In the genomic region with DNA sequence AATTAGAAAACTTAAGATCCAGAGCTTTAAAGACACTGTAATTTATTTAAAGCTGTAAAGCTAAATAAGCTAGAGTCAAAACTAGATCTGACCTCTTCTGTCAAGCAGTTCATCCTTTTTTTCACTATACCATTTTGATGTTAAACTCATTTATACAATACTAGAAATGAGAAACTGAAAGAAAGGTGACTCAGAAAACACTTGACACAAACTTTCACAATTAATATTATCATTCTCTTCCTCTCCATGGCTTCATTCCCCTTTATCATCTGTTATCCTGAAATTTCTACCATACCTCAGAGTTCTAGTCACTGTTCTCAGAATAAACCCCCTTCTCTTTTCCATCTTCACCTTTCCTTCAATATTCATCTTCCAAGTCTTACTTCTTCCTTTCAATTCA, we compare ENCODE assay signal across 2 cellular contexts.
TF ChIP-seq lines count a peak whose summit lies in the region.

No MANE protein-coding gene starts in this region.

TF ChIP-seq in SK-N-SH, 30 proteins besides CTCF, POLR2A, EP300 and RAD21 (continued from another document):
- TF ChIP-seq, protein P1, sequence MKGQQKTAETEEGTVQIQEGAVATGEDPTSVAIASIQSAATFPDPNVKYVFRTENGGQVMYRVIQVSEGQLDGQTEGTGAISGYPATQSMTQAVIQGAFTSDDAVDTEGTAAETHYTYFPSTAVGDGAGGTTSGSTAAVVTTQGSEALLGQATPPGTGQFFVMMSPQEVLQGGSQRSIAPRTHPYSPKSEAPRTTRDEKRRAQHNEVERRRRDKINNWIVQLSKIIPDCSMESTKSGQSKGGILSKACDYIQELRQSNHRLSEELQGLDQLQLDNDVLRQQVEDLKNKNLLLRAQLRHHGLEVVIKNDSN (IDR thresholded peaks at IDR 0.05; ENCODE audit: borderline replicate concordance, low read depth) = no peak
- TF ChIP-seq SIN3A (IDR thresholded peaks at IDR 0.05; ENCODE audit: borderline replicate concordance, low read depth, low read length) (no peak), RFX5 (IDR thresholded peaks at IDR 0.05; ENCODE audit: low read length) (no peak), CHD2 (IDR thresholded peaks at IDR 0.05; ENCODE audit: low read length, partially characterized antibody) (no peak), JUND (IDR thresholded peaks at IDR 0.05) (no peak)

TF ChIP-seq in SK-N-SH treated with all-trans-retinoic acid at 6 μM for 48 hours, 23 proteins besides CTCF, POLR2A, EP300 and RAD21 (continued from another document):
- TF ChIP-seq, protein P2, sequence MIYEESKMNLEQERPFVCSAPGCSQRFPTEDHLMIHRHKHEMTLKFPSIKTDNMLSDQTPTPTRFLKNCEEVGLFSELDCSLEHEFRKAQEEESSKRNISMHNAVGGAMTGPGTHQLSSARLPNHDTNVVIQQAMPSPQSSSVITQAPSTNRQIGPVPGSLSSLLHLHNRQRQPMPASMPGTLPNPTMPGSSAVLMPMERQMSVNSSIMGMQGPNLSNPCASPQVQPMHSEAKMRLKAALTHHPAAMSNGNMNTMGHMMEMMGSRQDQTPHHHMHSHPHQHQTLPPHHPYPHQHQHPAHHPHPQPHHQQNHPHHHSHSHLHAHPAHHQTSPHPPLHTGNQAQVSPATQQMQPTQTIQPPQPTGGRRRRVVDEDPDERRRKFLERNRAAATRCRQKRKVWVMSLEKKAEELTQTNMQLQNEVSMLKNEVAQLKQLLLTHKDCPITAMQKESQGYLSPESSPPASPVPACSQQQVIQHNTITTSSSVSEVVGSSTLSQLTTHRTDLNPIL (CRISPR knock-in tag; IDR thresholded peaks at IDR 0.05; ENCODE audit: low read depth) = no peak
- TF ChIP-seq ISL1 (CRISPR knock-in tag; IDR thresholded peaks at IDR 0.05) (no peak), ZFP30 (CRISPR knock-in tag; IDR thresholded peaks at IDR 0.05) (no peak), ZC3H10 (CRISPR knock-in tag; IDR thresholded peaks at IDR 0.05) (no peak), ZFP3 (CRISPR knock-in tag; IDR thresholded peaks at IDR 0.05) (no peak), CSDC2 (CRISPR knock-in tag; IDR thresholded peaks at IDR 0.05) (no peak), ESRRG (CRISPR knock-in tag; IDR thresholded peaks at IDR 0.05) (no peak), BACH2 (CRISPR knock-in tag; IDR thresholded peaks at IDR 0.05; ENCODE audit: borderline replicate concordance) (no peak), ZNF565 (CRISPR knock-in tag; conservative IDR thresholded peaks at IDR 0.05; ENCODE audit: low read depth) (no peak), PPARA (CRISPR knock-in tag; IDR thresholded peaks at IDR 0.05; ENCODE audit: borderline replicate concordance) (no peak), ZNF8 (CRISPR knock-in tag; IDR thresholded peaks at IDR 0.05) (no peak), TCF4 (CRISPR knock-in tag; IDR thresholded peaks at IDR 0.05; ENCODE audit: borderline replicate concordance) (no peak), TOX (CRISPR knock-in tag; IDR thresholded peaks at IDR 0.05; ENCODE audit: borderline replicate concordance) (no peak), SNAI2 (CRISPR knock-in tag; IDR thresholded peaks at IDR 0.05) (no peak)
- TF ChIP-seq, protein P3, sequence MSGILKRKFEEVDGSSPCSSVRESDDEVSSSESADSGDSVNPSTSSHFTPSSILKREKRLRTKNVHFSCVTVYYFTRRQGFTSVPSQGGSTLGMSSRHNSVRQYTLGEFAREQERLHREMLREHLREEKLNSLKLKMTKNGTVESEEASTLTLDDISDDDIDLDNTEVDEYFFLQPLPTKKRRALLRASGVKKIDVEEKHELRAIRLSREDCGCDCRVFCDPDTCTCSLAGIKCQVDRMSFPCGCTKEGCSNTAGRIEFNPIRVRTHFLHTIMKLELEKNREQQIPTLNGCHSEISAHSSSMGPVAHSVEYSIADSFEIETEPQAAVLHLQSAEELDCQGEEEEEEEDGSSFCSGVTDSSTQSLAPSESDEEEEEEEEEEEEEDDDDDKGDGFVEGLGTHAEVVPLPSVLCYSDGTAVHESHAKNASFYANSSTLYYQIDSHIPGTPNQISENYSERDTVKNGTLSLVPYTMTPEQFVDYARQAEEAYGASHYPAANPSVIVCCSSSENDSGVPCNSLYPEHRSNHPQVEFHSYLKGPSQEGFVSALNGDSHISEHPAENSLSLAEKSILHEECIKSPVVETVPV (CRISPR knock-in tag; IDR thresholded peaks at IDR 0.05) = no peak
- TF ChIP-seq, protein P4, sequence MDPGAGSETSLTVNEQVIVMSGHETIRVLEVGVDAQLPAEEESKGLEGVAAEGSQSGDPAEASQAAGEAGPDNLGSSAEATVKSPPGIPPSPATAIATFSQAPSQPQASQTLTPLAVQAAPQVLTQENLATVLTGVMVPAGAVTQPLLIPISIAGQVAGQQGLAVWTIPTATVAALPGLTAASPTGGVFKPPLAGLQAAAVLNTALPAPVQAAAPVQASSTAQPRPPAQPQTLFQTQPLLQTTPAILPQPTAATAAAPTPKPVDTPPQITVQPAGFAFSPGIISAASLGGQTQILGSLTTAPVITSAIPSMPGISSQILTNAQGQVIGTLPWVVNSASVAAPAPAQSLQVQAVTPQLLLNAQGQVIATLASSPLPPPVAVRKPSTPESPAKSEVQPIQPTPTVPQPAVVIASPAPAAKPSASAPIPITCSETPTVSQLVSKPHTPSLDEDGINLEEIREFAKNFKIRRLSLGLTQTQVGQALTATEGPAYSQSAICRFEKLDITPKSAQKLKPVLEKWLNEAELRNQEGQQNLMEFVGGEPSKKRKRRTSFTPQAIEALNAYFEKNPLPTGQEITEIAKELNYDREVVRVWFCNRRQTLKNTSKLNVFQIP (CRISPR knock-in tag; IDR thresholded peaks at IDR 0.05; ENCODE audit: borderline replicate concordance, low read depth) = no peak
- TF ChIP-seq, protein P5, sequence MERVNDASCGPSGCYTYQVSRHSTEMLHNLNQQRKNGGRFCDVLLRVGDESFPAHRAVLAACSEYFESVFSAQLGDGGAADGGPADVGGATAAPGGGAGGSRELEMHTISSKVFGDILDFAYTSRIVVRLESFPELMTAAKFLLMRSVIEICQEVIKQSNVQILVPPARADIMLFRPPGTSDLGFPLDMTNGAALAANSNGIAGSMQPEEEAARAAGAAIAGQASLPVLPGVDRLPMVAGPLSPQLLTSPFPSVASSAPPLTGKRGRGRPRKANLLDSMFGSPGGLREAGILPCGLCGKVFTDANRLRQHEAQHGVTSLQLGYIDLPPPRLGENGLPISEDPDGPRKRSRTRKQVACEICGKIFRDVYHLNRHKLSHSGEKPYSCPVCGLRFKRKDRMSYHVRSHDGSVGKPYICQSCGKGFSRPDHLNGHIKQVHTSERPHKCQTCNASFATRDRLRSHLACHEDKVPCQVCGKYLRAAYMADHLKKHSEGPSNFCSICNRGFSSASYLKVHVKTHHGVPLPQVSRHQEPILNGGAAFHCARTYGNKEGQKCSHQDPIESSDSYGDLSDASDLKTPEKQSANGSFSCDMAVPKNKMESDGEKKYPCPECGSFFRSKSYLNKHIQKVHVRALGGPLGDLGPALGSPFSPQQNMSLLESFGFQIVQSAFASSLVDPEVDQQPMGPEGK (CRISPR knock-in tag; IDR thresholded peaks at IDR 0.05; ENCODE audit: borderline replicate concordance) = no peak
